Comparison of ENCODE assay signal across 20 cellular contexts in genomic region chr3:12978682-12979081, GRCh38.
DNase-seq lines count a peak whose midpoint lies in the region; ATAC-seq and TF ChIP-seq lines count a peak whose summit lies in the region.
"Had no signal": no experiment of that assay in that cellular context is flagged by ENCODE, and none has a peak within 500 bp of the region (broad histone marks: within the 10 kb centered on the region; RNA-seq: fewer than 3 reads in every experiment).

No MANE protein-coding gene starts in this region.

- H3K9me3 Mint-ChIP-seq in natural killer cell treated with Interleukin-12 subunit alpha and Interleukin-12 subunit beta and Interleukin-15 and Interleukin-18, amount 100 ng/mL, for 72 hours: no peaks in the 10 kb centered on the region
- no peaks in the 10 kb centered on the region for H3K9me3 Mint-ChIP-seq in natural killer cell
- no peaks in the 10 kb centered on the region for H3K9me3 Mint-ChIP-seq in activated T-helper 17 cell treated with anti-CD3 and anti-CD28 coated beads, Interleukin-2, amount 50 U/mL, for 72 hours
- no peaks in the 10 kb centered on the region for H3K9me3 Mint-ChIP-seq in naive B cell
- H3K9me3 Mint-ChIP-seq: CD4-positive, alpha-beta T cell had no signal

- H3K36me3 ChIP-seq in H7 (replicated peaks; ENCODE audit: control insufficient read depth, insufficient read depth, low read length): no peaks in the 10 kb centered on the region

- intact Hi-C loops in natural killer cell (cut with micrococcal nuclease): no loop called here

- H3K4me1 Mint-ChIP-seq in natural killer cell treated with Interleukin-12 subunit alpha and Interleukin-12 subunit beta and Interleukin-15 and Interleukin-18, amount 100 ng/mL, for 72 hours (ENCODE audit: low read depth in 2 of 2): peaks cover 44 to 61% of the 10 kb centered on the region in 2 donors
- H3K4me1 Mint-ChIP-seq in natural killer cell: peaks cover 55 to 75% of the 10 kb centered on the region in 2 donors
- H3K4me1 Mint-ChIP-seq in activated T-helper 17 cell treated with anti-CD3 and anti-CD28 coated beads, Interleukin-2, amount 50 U/mL, for 72 hours: peaks cover 23% of the 10 kb centered on the region
- peaks cover 58 to 87% (median 81%) of the 10 kb centered on the region in 3 donors for H3K4me1 Mint-ChIP-seq in naive B cell

- no peak overlapping the region for H3K4me3 ChIP-seq in H7 (ENCODE audit: insufficient read depth, low read depth, low read length)
- H3K4me3 ChIP-seq: GM12878 had no signal

- DNase-seq in natural killer cell treated with Interleukin-12 subunit alpha and Interleukin-12 subunit beta and Interleukin-15 and Interleukin-18, amount 100 ng/mL, for 72 hours (ENCODE audit: low spot score): peak; percentile 34
- DNase-seq in natural killer cell (no peak), naive B cell (no peak), HK-2 (ENCODE audit: unreplicated experiment) (no peak), H7 (no peak), NCI-H345 (lab: John Stamatoyannopoulos, UW) (no peak)
- DNase-seq: CD4-positive, alpha-beta T cell; COR-L47; DMS 273 treated with DMSO at 0.1 percent for 48 hours; DND-41; KG1; NCI-H1092; NCI-H1436; NCI-H187 treated with DMSO at 0.1 percent for 48 hours; NCI-H226; NCI-H524 treated with DMSO at 0.1 percent for 48 hours had no signal

- no peak overlapping the region for H3K4me3 Mint-ChIP-seq in natural killer cell treated with Interleukin-12 subunit alpha and Interleukin-12 subunit beta and Interleukin-15 and Interleukin-18, amount 100 ng/mL, for 72 hours
- H3K4me3 Mint-ChIP-seq in natural killer cell (no peak overlapping the region), naive B cell (no peak overlapping the region)
- no peak overlapping the region for H3K4me3 Mint-ChIP-seq in activated T-helper 17 cell treated with anti-CD3 and anti-CD28 coated beads, Interleukin-2, amount 50 U/mL, for 72 hours
- H3K4me3 Mint-ChIP-seq: CD4-positive, alpha-beta T cell had no signal

- TF ChIP-seq CTCF in natural killer cell (IDR thresholded peaks at IDR 0.05): no peak

- H3K27ac Mint-ChIP-seq in natural killer cell treated with Interleukin-12 subunit alpha and Interleukin-12 subunit beta and Interleukin-15 and Interleukin-18, amount 100 ng/mL, for 72 hours: peak overlapping the region in 1 of 2 donors; percentile 59
- H3K27ac Mint-ChIP-seq in natural killer cell: peak overlapping the region in 1 of 2 donors; percentile 22
- H3K27ac Mint-ChIP-seq in activated T-helper 17 cell treated with anti-CD3 and anti-CD28 coated beads, Interleukin-2, amount 50 U/mL, for 72 hours: peak overlapping the region; percentile 15
- peak overlapping the region in 5 of 6 donors; percentile 37 to 89 (median 59) for H3K27ac Mint-ChIP-seq in naive B cell
- H3K27ac Mint-ChIP-seq: CD4-positive, alpha-beta T cell had no signal

- peaks cover 4% of the 10 kb centered on the region for H3K36me3 Mint-ChIP-seq in natural killer cell treated with Interleukin-12 subunit alpha and Interleukin-12 subunit beta and Interleukin-15 and Interleukin-18, amount 100 ng/mL, for 72 hours
- no peaks in the 10 kb centered on the region for H3K36me3 Mint-ChIP-seq in natural killer cell
- peaks cover 18% of the 10 kb centered on the region for H3K36me3 Mint-ChIP-seq in activated T-helper 17 cell treated with anti-CD3 and anti-CD28 coated beads, Interleukin-2, amount 50 U/mL, for 72 hours (ENCODE audit: low read depth)
- no peaks in the 10 kb centered on the region for H3K36me3 Mint-ChIP-seq in naive B cell

- no peak for ATAC-seq in natural killer cell treated with Interleukin-12 subunit alpha and Interleukin-12 subunit beta and Interleukin-15 and Interleukin-18, amount 100 ng/mL, for 72 hours
- ATAC-seq in natural killer cell (no peak), naive B cell (ENCODE audit: low read depth in 2 of 2) (no peak)
- no peak for ATAC-seq in activated T-helper 17 cell treated with anti-CD3 and anti-CD28 coated beads, Interleukin-2, amount 50 U/mL, for 72 hours (replicated peaks)
- ATAC-seq: GM12878, HepG2, Panc1 had no signal

- H3K27me3 ChIP-seq in H7 (ENCODE audit: control insufficient read depth, insufficient read depth, low read length): no peaks in the 10 kb centered on the region

- no peaks in the 10 kb centered on the region for H3K27me3 Mint-ChIP-seq in natural killer cell treated with Interleukin-12 subunit alpha and Interleukin-12 subunit beta and Interleukin-15 and Interleukin-18, amount 100 ng/mL, for 72 hours
- no peaks in the 10 kb centered on the region for H3K27me3 Mint-ChIP-seq in natural killer cell (ENCODE audit: low read depth in 2 of 2)
- no peaks in the 10 kb centered on the region for H3K27me3 Mint-ChIP-seq in activated T-helper 17 cell treated with anti-CD3 and anti-CD28 coated beads, Interleukin-2, amount 50 U/mL, for 72 hours
- no peaks in the 10 kb centered on the region for H3K27me3 Mint-ChIP-seq in naive B cell
- H3K27me3 Mint-ChIP-seq: CD4-positive, alpha-beta T cell had no signal
